23 cellular contexts compared by ENCODE assay signal in genomic region chr11:134475951-134476350, GRCh38.
"Had no signal": no experiment of that assay in that cellular context is flagged by ENCODE, and none has a peak within 500 bp of the region (broad histone marks: within the 10 kb centered on the region; RNA-seq: fewer than 3 reads in every experiment).

No MANE protein-coding gene starts in this region.

- H3K4me1 ChIP-seq: left lung, right atrium auricular region, tibial nerve, upper lobe of left lung had no signal

- H3K4me2 ChIP-seq: smooth muscle cell had no signal

- H3K27ac Mint-ChIP-seq: naive thymus-derived CD4-positive, alpha-beta T cell; natural killer cell treated with Interleukin-12 subunit alpha and Interleukin-12 subunit beta and Interleukin-15 and Interleukin-18, amount 100 ng/mL, for 72 hours; progenitor cell of endocrine pancreas; stimulated activated memory B cell treated with anti-CD40 and anti-IgM and Interleukin-4, amounts not matched to agents 10 μg/mL and 1 μg/mL and 100 μg/mL, for 72 hours had no signal

- DNase-seq: hippocampal formation; kidney; left colon; left lung; midbrain; mucosa of descending colon; naive thymus-derived CD4-positive, alpha-beta T cell; ovary; right lobe of liver; stimulated activated CD4-positive, alpha-beta T cell treated with anti-CD3 and anti-CD28 coated beads, Interleukin-1b, Interleukin-23, amount 100 ng/mL, for 48 hours; stimulated activated CD4-positive, alpha-beta T cell treated with anti-CD3 and anti-CD28 coated beads, Interleukin-2, amount 100 ng/mL, for 48 hours; stimulated activated CD4-positive, alpha-beta T cell treated with anti-CD3 and anti-CD28 coated beads, Interleukin-4, amount 100 ng/mL, for 4 hours; stimulated activated CD8-positive, alpha-beta memory T cell treated with anti-CD3 and anti-CD28 coated beads, Interleukin-4, amount 100 ng/mL, for 48 hours; stimulated activated naive CD4-positive, alpha-beta T cell treated with Interleukin-2 at 50 U/mL for 16 hours; stimulated activated naive CD8-positive, alpha-beta T cell treated with anti-CD3 and anti-CD28 coated beads, Interleukin-15, amount 100 ng/mL, for 72 hours; upper lobe of left lung had no signal

- H3K4me3 Mint-ChIP-seq: naive thymus-derived CD4-positive, alpha-beta T cell; natural killer cell treated with Interleukin-12 subunit alpha and Interleukin-12 subunit beta and Interleukin-15 and Interleukin-18, amount 100 ng/mL, for 72 hours; stimulated activated memory B cell treated with anti-CD40 and anti-IgM and Interleukin-4, amounts not matched to agents 10 μg/mL and 1 μg/mL and 100 μg/mL, for 72 hours; stimulated activated naive CD8-positive, alpha-beta T cell treated with anti-CD3 and anti-CD28 coated beads, Interleukin-15, amount 100 ng/mL, for 72 hours had no signal

- H3K9me3 ChIP-seq: left lung, mucosa of descending colon, ovary, right atrium auricular region, right lobe of liver, tibial nerve, upper lobe of left lung had no signal

- H3K9me3 Mint-ChIP-seq: naive thymus-derived CD4-positive, alpha-beta T cell; natural killer cell treated with Interleukin-12 subunit alpha and Interleukin-12 subunit beta and Interleukin-15 and Interleukin-18, amount 100 ng/mL, for 72 hours; stimulated activated memory B cell treated with anti-CD40 and anti-IgM and Interleukin-4, amounts not matched to agents 10 μg/mL and 1 μg/mL and 100 μg/mL, for 72 hours; stimulated activated naive CD8-positive, alpha-beta T cell treated with anti-CD3 and anti-CD28 coated beads, Interleukin-15, amount 100 ng/mL, for 72 hours had no signal

- H3K4me3 ChIP-seq: left lung, lung, mucosa of descending colon, ovary, right atrium auricular region, right lobe of liver, smooth muscle cell, tibial nerve, upper lobe of left lung had no signal

- H3K27ac ChIP-seq: left lung, ovary, right atrium auricular region, right lobe of liver, tibial nerve, upper lobe of left lung had no signal

- H3K36me3 ChIP-seq: left lung, ovary, right atrium auricular region, right lobe of liver, tibial nerve, upper lobe of left lung had no signal

- H3K36me3 Mint-ChIP-seq: natural killer cell treated with Interleukin-12 subunit alpha and Interleukin-12 subunit beta and Interleukin-15 and Interleukin-18, amount 100 ng/mL, for 72 hours; stimulated activated memory B cell treated with anti-CD40 and anti-IgM and Interleukin-4, amounts not matched to agents 10 μg/mL and 1 μg/mL and 100 μg/mL, for 72 hours had no signal

- H3K27me3 ChIP-seq: ovary, right atrium auricular region, right lobe of liver, upper lobe of left lung had no signal

- H3K4me1 Mint-ChIP-seq: naive thymus-derived CD4-positive, alpha-beta T cell; stimulated activated memory B cell treated with anti-CD40 and anti-IgM and Interleukin-4, amounts not matched to agents 10 μg/mL and 1 μg/mL and 100 μg/mL, for 72 hours; stimulated activated naive CD8-positive, alpha-beta T cell treated with anti-CD3 and anti-CD28 coated beads, Interleukin-15, amount 100 ng/mL, for 72 hours had no signal
